1 cellular context compared by ENCODE assay signal in genomic region chr1:161738627-161739287, GRCh38.
TF ChIP-seq lines count a peak whose summit lies in the region.

No MANE protein-coding gene starts in this region.

TF ChIP-seq in K562, 482 proteins besides CTCF, POLR2A, EP300 and RAD21 (continued from another document and continues in another):
- TF ChIP-seq THRB (CRISPR knock-in tag; conservative IDR thresholded peaks at IDR 0.05) (no peak), ZNF184 (CRISPR knock-in tag; IDR thresholded peaks at IDR 0.05) (no peak), SIN3B (IDR thresholded peaks at IDR 0.05; ENCODE audit: low read depth) (no peak), HBP1 (CRISPR knock-in tag; IDR thresholded peaks at IDR 0.05) (no peak), CEBPB (tag; IDR thresholded peaks at IDR 0.05) (peak; percentile 85), MXI1 (IDR thresholded peaks at IDR 0.05; ENCODE audit: low read depth, low read length) (no peak), SAFB (IDR thresholded peaks at IDR 0.05; ENCODE audit: borderline replicate concordance, low read depth, low read length) (no peak), CBFB (CRISPR knock-in tag; IDR thresholded peaks at IDR 0.05) (no peak), BRD9 (IDR thresholded peaks at IDR 0.05; ENCODE audit: low read depth, partially characterized antibody) (peak; percentile 91), ZNF589 (CRISPR knock-in tag; IDR thresholded peaks at IDR 0.05; ENCODE audit: low read depth) (no peak), CBX3 (IDR thresholded peaks at IDR 0.05; ENCODE audit: borderline replicate concordance in 1 of 2, low read length in 2 of 2) (peak in 1 of 2 experiments; percentile 15; a peak in 1 of 3 replicates), NFE2L1 (tag; IDR thresholded peaks at IDR 0.05; ENCODE audit: borderline replicate concordance, low read depth) (no peak), GTF2F1 (IDR thresholded peaks at IDR 0.05; ENCODE audit: low read depth, low read length) (no peak), ZNF655 (CRISPR knock-in tag; IDR thresholded peaks at IDR 0.05) (no peak), MNT (conservative IDR thresholded peaks at IDR 0.05) (no peak; a peak in 1 of 4 replicates), MGA (IDR thresholded peaks at IDR 0.05) (no peak), RERE (CRISPR knock-in tag; IDR thresholded peaks at IDR 0.05; ENCODE audit: borderline replicate concordance) (no peak), HDAC6 (IDR thresholded peaks at IDR 0.05; ENCODE audit: low read depth, low read length) (no peak), PHF20 (IDR thresholded peaks at IDR 0.05; ENCODE audit: partially characterized antibody) (no peak), ZNF277 (CRISPR knock-in tag; IDR thresholded peaks at IDR 0.05; ENCODE audit: borderline replicate concordance) (no peak), TAF15 (IDR thresholded peaks at IDR 0.05; ENCODE audit: low read depth, low read length) (no peak), ZNF668 (CRISPR knock-in tag; IDR thresholded peaks at IDR 0.05) (no peak), HINFP (tag; conservative IDR thresholded peaks at IDR 0.05; ENCODE audit: low read depth) (no peak), PHTF2 (CRISPR knock-in tag; IDR thresholded peaks at IDR 0.05) (no peak), E2F1 (CRISPR knock-in tag; IDR thresholded peaks at IDR 0.05) (no peak; the same call in 1 of the 2 replicates)
